6 cellular contexts compared by ENCODE assay signal in the genomic region with DNA sequence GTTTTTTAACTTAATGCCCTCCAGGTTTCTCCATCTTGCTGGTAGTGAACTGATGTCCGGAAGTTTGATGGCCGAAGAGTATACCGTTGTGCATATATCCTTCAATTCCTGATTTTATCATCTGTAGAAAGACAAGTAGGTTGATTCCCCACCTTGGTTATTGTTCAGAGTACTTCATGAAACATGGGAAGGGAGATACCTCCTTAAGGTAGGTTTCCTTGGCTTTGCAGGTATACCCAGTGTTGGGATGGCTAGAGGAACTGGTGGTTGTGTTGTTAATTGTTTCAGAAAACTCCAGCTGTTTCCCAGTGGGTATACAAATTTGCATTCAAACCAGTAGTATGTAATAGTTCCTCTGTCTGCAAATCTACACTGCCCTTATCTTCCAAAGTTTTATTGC. TPM values are rescaled to one million over a fixed set of nuclear protein-coding genes. Genes with fewer than 3 reads are reported as not detected.
"Had no signal": no experiment of that assay in that cellular context is flagged by ENCODE, and none has a peak within 500 bp of the region (broad histone marks: within the 10 kb centered on the region; RNA-seq: fewer than 3 reads in every experiment).

No MANE protein-coding gene starts in this region.

RNA-seq across cellular contexts. Expression of a gene that starts 25.1 kb away (rescaled TPM):
- total RNA-seq: GM23248, GM23338, H1, H7, H9, HFFc6 had no signal
- polyA plus RNA-seq: GM23248, GM23338, H1 had no signal
